ENCODE assay signal across 9 cellular contexts in the genomic region with DNA sequence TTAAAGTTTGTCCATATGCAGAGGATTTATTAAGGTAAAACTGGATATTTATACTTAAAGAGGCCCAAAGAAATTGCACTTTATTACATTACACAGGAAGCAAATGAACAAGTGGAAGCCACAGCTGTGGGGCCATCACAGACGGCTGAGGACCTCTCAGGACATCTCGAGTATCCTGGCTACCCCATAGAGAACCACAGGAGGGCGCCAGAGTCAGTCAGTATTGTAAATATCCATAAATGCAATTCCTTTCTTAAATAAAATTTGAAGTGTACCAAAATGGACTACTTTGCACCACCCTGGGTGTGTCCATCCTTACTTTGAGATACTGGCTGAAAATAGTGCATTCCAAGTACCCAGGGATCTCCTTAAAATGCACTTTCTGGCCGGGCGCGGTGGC.
DNase-seq lines count a peak whose midpoint lies in the region; FAIRE-seq and TF ChIP-seq lines count a peak whose summit lies in the region.
"Had no signal": no experiment of that assay in that cellular context is flagged by ENCODE, and none has a peak within 500 bp of the region (broad histone marks: within the 10 kb centered on the region; RNA-seq: fewer than 3 reads in every experiment).

No MANE protein-coding gene starts in this region.

- TF ChIP-seq CTCF in OCI-LY3 (IDR thresholded peaks at IDR 0.05; ENCODE audit: low read depth, low read length) (peak; percentile 70), H1 (IDR thresholded peaks at IDR 0.05; ENCODE audit: control extremely low read depth in 1 of 3, insufficient read depth in 1 of 3, low read depth in 1 of 3, low read length in 3 of 3) (peak; percentile 59 to 75 (median 65))

- H3K4me1 ChIP-seq in OCI-LY3 (ENCODE audit: low read length) (peaks cover 8% of the 10 kb centered on the region; the same call in 1 of the 2 replicates), H1 (replicated peaks in 1 of 4; ENCODE audit: control insufficient read depth in 3 of 4, insufficient read depth in 4 of 4, low read length in 3 of 4) (no peaks in the 10 kb centered on the region)

- H3K9me3 ChIP-seq in OCI-LY3 (ENCODE audit: insufficient read depth, low read length) (no peaks in the 10 kb centered on the region), H1 (ENCODE audit: insufficient read depth in 2 of 2, low read depth in 1 of 2, low read length in 1 of 2) (no peaks in the 10 kb centered on the region)

- peaks cover 2% of the 10 kb centered on the region for H3K9me3 Mint-ChIP-seq in activated CD4-positive, alpha-beta T cell treated with anti-CD3 and anti-CD28 coated beads, Interleukin-2, amount 10 ng/mL, durations not matched to agents 7 days and 5 days

- H3K79me1 ChIP-seq in H1 (ENCODE audit: low read depth, low read length) = no peaks in the 10 kb centered on the region

- no peak overlapping the region for H2BK15ac ChIP-seq in H1 (ENCODE audit: low read length)

- CTCF ChIA-PET in activated CD4-positive, alpha-beta T cell treated with anti-CD3 and anti-CD28 coated beads, Interleukin-2, amount 10 ng/mL, durations not matched to agents 7 days and 5 days (lab: Charles Lee) = no interaction called here
- CTCF ChIA-PET in H1 (lab: Charles Lee; ENCODE audit: partially characterized antibody) = interaction anchor here (0.8 to 3.5 kb wide), 14 partner anchors 9 to 361 kb away, joined by 3 to 40 read pairs (median 6); no protein-coding TSS in a partner anchor

- peaks cover 18% of the 10 kb centered on the region for H3K27me3 Mint-ChIP-seq in activated CD4-positive, alpha-beta T cell treated with anti-CD3 and anti-CD28 coated beads, Interleukin-2, amount 10 ng/mL, durations not matched to agents 7 days and 5 days

- H3K9ac ChIP-seq in OCI-LY3 (ENCODE audit: low read length) (no peak overlapping the region), H1 (replicated peaks in 1 of 4; ENCODE audit: extremely low read depth in 1 of 4, low read depth in 3 of 4, low read length in 3 of 4) (no peak overlapping the region)

- H3K23ac ChIP-seq in H1 (ENCODE audit: insufficient read length) = no peak overlapping the region

- no peaks in the 10 kb centered on the region for H3K4me1 Mint-ChIP-seq in activated CD4-positive, alpha-beta T cell treated with anti-CD3 and anti-CD28 coated beads, Interleukin-2, amount 10 ng/mL, durations not matched to agents 7 days and 5 days

- H2AFZ ChIP-seq in OCI-LY3 (ENCODE audit: low read depth, low read length) (no peak overlapping the region), H1 (ENCODE audit: low read length) (no peak overlapping the region)

- H3K36me3 ChIP-seq in OCI-LY3 (replicated peaks; ENCODE audit: low read depth, low read length) (no peaks in the 10 kb centered on the region), H1 (ENCODE audit: control insufficient read depth in 2 of 4, insufficient read depth in 4 of 4, low read length in 3 of 4) (no peaks in the 10 kb centered on the region)

- H3K27ac Mint-ChIP-seq in activated CD4-positive, alpha-beta T cell treated with anti-CD3 and anti-CD28 coated beads, Interleukin-2, amount 10 ng/mL, durations not matched to agents 7 days and 5 days = no peak overlapping the region

- H3K4me3 ChIP-seq in OCI-LY3 (ENCODE audit: low read length) = no peak overlapping the region
- no peak overlapping the region for H3K4me3 ChIP-seq in H1 (ENCODE audit: extremely low read depth in 1 of 4, insufficient read depth in 2 of 4, low read depth in 3 of 4, low read length in 4 of 4)

- no peak overlapping the region for H2BK20ac ChIP-seq in H1 (ENCODE audit: low read length)

- H3K27me3 ChIP-seq in OCI-LY3 (ENCODE audit: low read depth, low read length) (no peaks in the 10 kb centered on the region), H1 (replicated peaks in 1 of 4; ENCODE audit: control insufficient read depth in 3 of 4, extremely low read depth in 1 of 4, insufficient read depth in 3 of 4, low read length in 3 of 4) (no peaks in the 10 kb centered on the region)

- H4K20me1 ChIP-seq in OCI-LY3 (ENCODE audit: insufficient read depth, low read length) (no peaks in the 10 kb centered on the region), H1 (replicated peaks in 1 of 2; ENCODE audit: control insufficient read depth in 1 of 2, insufficient read depth in 2 of 2, low read length in 2 of 2) (no peaks in the 10 kb centered on the region)

- H2BK5ac ChIP-seq in H1 (ENCODE audit: low read depth, low read length) = no peak overlapping the region

- H3K23me2 ChIP-seq in H1 (ENCODE audit: low read depth, low read length) = no peaks in the 10 kb centered on the region

- WGBS in H1 (ENCODE audit: extremely low coverage in 1 of 2, insufficient coverage in 1 of 2, insufficient read length in 1 of 2, insufficient replicate concordance in 2 of 2, low coverage in 1 of 2, low lambda C conversion rate in 2 of 2, missing lambda C conversion rate in 1 of 2), 2 experiments = 75% methylated on average over 6 of the region's 6 CpGs; no CpG with 5 or more reads in 1 of the 2 experiments

- H2AK5ac ChIP-seq in H1 (ENCODE audit: low read depth, low read length) = no peak overlapping the region

- H2BK120ac ChIP-seq in H1 (replicated peaks; ENCODE audit: low read depth, low read length) = no peak overlapping the region

- no peak for TF ChIP-seq EP300 in H1 (IDR thresholded peaks at IDR 0.05; ENCODE audit: borderline replicate concordance in 1 of 2, low read depth in 2 of 2, low read length in 2 of 2)

- no peak overlapping the region for H3K4me3 Mint-ChIP-seq in activated CD4-positive, alpha-beta T cell treated with anti-CD3 and anti-CD28 coated beads, Interleukin-2, amount 10 ng/mL, durations not matched to agents 7 days and 5 days

- TF ChIP-seq POLR2A in H1 (IDR thresholded peaks at IDR 0.05; ENCODE audit: control extremely low read depth in 1 of 2, low read depth in 2 of 2, low read length in 2 of 2) = no peak

- H4K91ac ChIP-seq in H1 (replicated peaks; ENCODE audit: insufficient read length, low read length) = no peak overlapping the region

- H3K79me2 ChIP-seq in OCI-LY3 (ENCODE audit: low read length) (no peaks in the 10 kb centered on the region), H1 (ENCODE audit: control insufficient read depth in 1 of 2, insufficient read depth in 2 of 2, low read length in 2 of 2) (no peaks in the 10 kb centered on the region)

- H4K5ac ChIP-seq in H1 (ENCODE audit: insufficient read length, low read depth, low read length) = no peak overlapping the region

- H3K18ac ChIP-seq in H1 (ENCODE audit: extremely low read depth, low read length) = no peak overlapping the region

- DNase-seq in activated CD4-positive, alpha-beta T cell treated with anti-CD3 and anti-CD28 coated beads for 48 hours = peak; percentile 75
- no peak for DNase-seq in activated CD4-positive, alpha-beta T cell treated with anti-CD3 and anti-CD28 coated beads, Interleukin-2, amount 10 ng/mL, durations not matched to agents 7 days and 5 days
- DNase-seq in H1 (ENCODE audit: low read depth in 1 of 2, low spot score in 2 of 2) (peak in 1 of 2 experiments; percentile 68), OCI-M2 (lab: John Stamatoyannopoulos, UW; ENCODE audit: unreplicated experiment) (no peak), foreskin melanocyte (no peak), SIG-M5 (lab: John Stamatoyannopoulos, UW) (no peak)
- peak; percentile 74 for DNase-seq in stimulated activated CD8-positive, alpha-beta memory T cell treated with anti-CD3 and anti-CD28 coated beads, Interleukin-4, amount 100 ng/mL, for 48 hours

- peak; percentile 54 to 70 for TF ChIP-seq RAD21 in H1 (IDR thresholded peaks at IDR 0.05 in 1 of 2, conservative IDR thresholded peaks at IDR 0.05 in 1 of 2; ENCODE audit: low read depth in 2 of 2, low read length in 2 of 2)

- H4K8ac ChIP-seq in H1 (ENCODE audit: extremely low read depth, insufficient read depth, low read length) = no peak overlapping the region

- H3K36me3 Mint-ChIP-seq in activated CD4-positive, alpha-beta T cell treated with anti-CD3 and anti-CD28 coated beads, Interleukin-2, amount 10 ng/mL, durations not matched to agents 7 days and 5 days (ENCODE audit: low read depth) = no peaks in the 10 kb centered on the region

- POLR2A ChIA-PET in activated CD4-positive, alpha-beta T cell treated with anti-CD3 and anti-CD28 coated beads, Interleukin-2, amount 10 ng/mL, durations not matched to agents 7 days and 5 days (lab: Charles Lee) = no interaction called here
- POLR2A ChIA-PET in H1 (lab: Charles Lee; ENCODE audit: partially characterized antibody) = interaction anchor here (1.4 kb wide), 1 partner anchor 32 kb away, joined by 3 read pairs; no protein-coding TSS in a partner anchor

- H3K27ac ChIP-seq in OCI-LY3 (ENCODE audit: low read length) (no peak overlapping the region), H1 (ENCODE audit: low read depth, low read length) (no peak overlapping the region)

- no peak overlapping the region for H3K14ac ChIP-seq in H1 (ENCODE audit: insufficient read length)

- peak; percentile 55 for FAIRE-seq in H1 (lab: Jason Lieb, UNC)
- FAIRE-seq: TTC549 had no signal

- H2BK12ac ChIP-seq in H1 (ENCODE audit: low read depth, low read length) = no peak overlapping the region

- H3K4me2 ChIP-seq in OCI-LY3 (ENCODE audit: low read length) (no peak overlapping the region), H1 (ENCODE audit: insufficient read depth in 1 of 2, low read depth in 2 of 2, low read length in 2 of 2) (no peak overlapping the region)

- H3K56ac ChIP-seq in H1 (replicated peaks; ENCODE audit: insufficient read length, low read depth, low read length) = no peak overlapping the region

- H3K4ac ChIP-seq in H1 (replicated peaks; ENCODE audit: insufficient read length, low read depth, low read length) = no peak overlapping the region

TF ChIP-seq in H1, 55 proteins besides CTCF, POLR2A, EP300 and RAD21 (continues in another document):
- TF ChIP-seq SIN3A (conservative IDR thresholded peaks at IDR 0.05 in 1 of 2, IDR thresholded peaks at IDR 0.05 in 1 of 2; ENCODE audit: low read depth in 1 of 2, low read length in 2 of 2) = no peak
- TF ChIP-seq CBX8 (IDR thresholded peaks at IDR 0.05; ENCODE audit: borderline replicate concordance, low read depth, low read length) = no peak
- no peak for TF ChIP-seq TCF12 (IDR thresholded peaks at IDR 0.05; ENCODE audit: low read depth, low read length)
- TF ChIP-seq GABPA (IDR thresholded peaks at IDR 0.05; ENCODE audit: borderline replicate concordance, insufficient read depth, low read length) = no peak
- no peak for TF ChIP-seq RXRA (IDR thresholded peaks at IDR 0.05; ENCODE audit: insufficient read depth, low read depth, low read length)
- TF ChIP-seq SP1 (IDR thresholded peaks at IDR 0.05; ENCODE audit: low read depth, low read length) = no peak
- no peak for TF ChIP-seq EGR1 (IDR thresholded peaks at IDR 0.05; ENCODE audit: borderline replicate concordance, low read depth, low read length)
- no peak for TF ChIP-seq JUN (IDR thresholded peaks at IDR 0.05; ENCODE audit: low read depth, low read length)
- TF ChIP-seq NRF1 (IDR thresholded peaks at IDR 0.05; ENCODE audit: low read depth, low read length) = no peak
- no peak for TF ChIP-seq RBBP5 (IDR thresholded peaks at IDR 0.05; ENCODE audit: borderline replicate concordance, low read depth, low read length)
- TF ChIP-seq POU5F1 (IDR thresholded peaks at IDR 0.05; ENCODE audit: low read depth, low read length) = no peak
- TF ChIP-seq TAF1 (IDR thresholded peaks at IDR 0.05; ENCODE audit: low read depth, low read length) = no peak
- no peak for TF ChIP-seq SUZ12 (IDR thresholded peaks at IDR 0.05; ENCODE audit: low read length)

Comparison
In these comparisons a context has a peak if more than half of its experiments do, and no peak if none do; other contexts are left out.
1. DNase-seq: peak in activated CD4-positive, alpha-beta T cell treated with anti-CD3 and anti-CD28 coated beads for 48 hours (single experiment) and stimulated activated CD8-positive, alpha-beta memory T cell treated with anti-CD3 and anti-CD28 coated beads, Interleukin-4, amount 100 ng/mL, for 48 hours (single experiment); none in activated CD4-positive, alpha-beta T cell treated with anti-CD3 and anti-CD28 coated beads, Interleukin-2, amount 10 ng/mL, durations not matched to agents 7 days and 5 days (single experiment), OCI-M2 (single experiment), foreskin melanocyte (single experiment) and SIG-M5 (single experiment).